ENCODE assay signal across 1 cellular context in genomic region chr18:28995319-28995718, GRCh38.
TF ChIP-seq lines count a peak whose summit lies in the region.

No MANE protein-coding gene starts in this region.

TF ChIP-seq in GM23338, 12 proteins besides CTCF, POLR2A, EP300 and RAD21 (continued from another document):
- TF ChIP-seq REST (IDR thresholded peaks at IDR 0.05; ENCODE audit: unreplicated experiment): no peak
- no peak for TF ChIP-seq ZNF462 (CRISPR knock-in tag; IDR thresholded peaks at IDR 0.05)
- TF ChIP-seq ETS1 (IDR thresholded peaks at IDR 0.05): no peak
- no peak for TF ChIP-seq EZH2 (IDR thresholded peaks at IDR 0.05; ENCODE audit: low read depth, unreplicated experiment)
- TF ChIP-seq ZNF114 (CRISPR knock-in tag; IDR thresholded peaks at IDR 0.05): no peak
- no peak for TF ChIP-seq NANOG (IDR thresholded peaks at IDR 0.05; ENCODE audit: borderline replicate concordance)
